8 cellular contexts compared by ENCODE assay signal in genomic region chr9:86945868-86946711, GRCh38. TPM values are rescaled to one million over a fixed set of nuclear protein-coding genes. Genes with fewer than 3 reads are reported as not detected.
DNase-seq lines count a peak whose midpoint lies in the region; ATAC-seq and TF ChIP-seq lines count a peak whose summit lies in the region.

No MANE protein-coding gene starts in this region.

- peaks cover 42% of the 10 kb centered on the region for H3K27me3 Mint-ChIP-seq in progenitor cell of endocrine pancreas

- peak; percentile 51 for ATAC-seq in GM19035 (IDR thresholded peaks at IDR 0.05; ENCODE audit: unreplicated experiment)
- ATAC-seq in HG03520 (IDR thresholded peaks at IDR 0.05; ENCODE audit: unreplicated experiment), result peak; percentile 47

- H3K27ac ChIP-seq in left ventricle myocardium inferior (replicated peaks), result peak overlapping the region; percentile 97

- peak overlapping the region; percentile 62 for H3K27ac Mint-ChIP-seq in progenitor cell of endocrine pancreas

- H3K4me1 ChIP-seq in left ventricle myocardium inferior, result peaks cover 37% of the 10 kb centered on the region

- H3K4me3 ChIP-seq in left ventricle myocardium inferior, result peak overlapping the region; percentile 91

- peaks cover 9% of the 10 kb centered on the region for H3K27me3 ChIP-seq in left ventricle myocardium inferior (ENCODE audit: low read depth)

- in situ Hi-C loops in ACHN (cut with HindIII; ENCODE audit: low pct_ligation_motif_present, low pct_unique_long_range_greater_than_20kb, low sequenced_read_pairs), result no loop called here

- H3K4me3 Mint-ChIP-seq in progenitor cell of endocrine pancreas (ENCODE audit: low read depth), result peak overlapping the region; percentile 77

- no peaks in the 10 kb centered on the region for H3K36me3 Mint-ChIP-seq in progenitor cell of endocrine pancreas (ENCODE audit: insufficient read depth)

- no peaks in the 10 kb centered on the region for H3K9me3 ChIP-seq in left ventricle myocardium inferior (replicated peaks)

- no peaks in the 10 kb centered on the region for H3K36me3 ChIP-seq in left ventricle myocardium inferior

- intact Hi-C loops in left ventricle myocardium inferior (cut with micrococcal nuclease), result no loop called here

- H3K4me1 Mint-ChIP-seq in progenitor cell of endocrine pancreas (ENCODE audit: low read depth), result peaks cover 32% of the 10 kb centered on the region

- H3K9me3 Mint-ChIP-seq in progenitor cell of endocrine pancreas (ENCODE audit: low read depth), result no peaks in the 10 kb centered on the region

- TF ChIP-seq CTCF in left ventricle myocardium inferior (IDR thresholded peaks at IDR 0.05; ENCODE audit: borderline replicate concordance), result no peak
- TF ChIP-seq CTCF in progenitor cell of endocrine pancreas (IDR thresholded peaks at IDR 0.05; ENCODE audit: unreplicated experiment), result no peak

- DNase-seq in ACHN (peak; percentile 41), SW480 (ENCODE audit: low spot score) (peak; percentile 72), amniotic epithelial cell (ENCODE audit: low read depth) (peak; percentile 59), left ventricle myocardium inferior (peak; percentile 65), progenitor cell of endocrine pancreas (ENCODE audit: low spot score, unreplicated experiment) (peak; percentile 56), ureter (ENCODE audit: low spot score) (peak; percentile 70)

RNA-seq across cellular contexts. Expression of gene GAS1, which starts 1.2 kb away (rescaled TPM):
- total RNA-seq in left ventricle myocardium inferior (11.0 TPM), progenitor cell of endocrine pancreas (4.0 and 5.6 TPM in 2 replicates), ureter (11.6 TPM)

Comparison
In these comparisons a context has a peak if more than half of its experiments do, and no peak if none do; other contexts are left out.
1. Peak in every context shown above with its lines: DNase-seq, ATAC-seq, H3K4me3 ChIP-seq and H3K27ac ChIP-seq.